Comparison of ENCODE assay signal across 8 cellular contexts in genomic region chr5:176361437-176362097, GRCh38. TPM values are rescaled to one million over a fixed set of nuclear protein-coding genes. Genes with fewer than 3 reads are reported as not detected.
DNase-seq lines count a peak whose midpoint lies in the region; ATAC-seq and TF ChIP-seq lines count a peak whose summit lies in the region.

TSS of gene KIAA1191 (minus strand) at chr5:176361764. CDS start at chr5:176359508, 2,256 bp downstream.

- H3K36me3 ChIP-seq in BLaER1 treated with 17β-estradiol and CSF1 and Interleukin-3, amounts not matched to agents 10 nM and 100 nM: peaks cover 27 to 34% (median 29%) of the 10 kb centered on the region in 11 experiments
- no peaks in the 10 kb centered on the region for H3K36me3 ChIP-seq in colonic mucosa

- peak within 1 kb of the TSS; percentile 84 to 96 (median 92) for H3K9ac ChIP-seq in BLaER1 treated with 17β-estradiol and CSF1 and Interleukin-3, amounts not matched to agents 10 nM and 100 nM
- H3K9ac ChIP-seq in colonic mucosa (ENCODE audit: low read depth in 2 of 2, low read length in 2 of 2): peak within 1 kb of the TSS; percentile 93 to 99

- peak; percentile 87 for ATAC-seq in HG03460 (IDR thresholded peaks at IDR 0.05; ENCODE audit: unreplicated experiment)
- ATAC-seq in left colon: peak; percentile 98

- H3K4me2 ChIP-seq in BLaER1 treated with 17β-estradiol and CSF1 and Interleukin-3, amounts not matched to agents 10 nM and 100 nM: peak within 1 kb of the TSS; percentile 83 to 97 (median 86)

- H3K27ac ChIP-seq in BLaER1 treated with 17β-estradiol and CSF1 and Interleukin-3, amounts not matched to agents 10 nM and 100 nM: peak within 1 kb of the TSS; percentile 75 to 88 (median 84)
- H3K27ac ChIP-seq in colonic mucosa: peak within 1 kb of the TSS; percentile 73

- peak; percentile 11 for TF ChIP-seq CTCF in colonic mucosa (IDR thresholded peaks at IDR 0.05)

- intact Hi-C loops in colonic mucosa (cut with DNase I): no loop called here
- intact Hi-C loops in left colon (cut with DNase I, micrococcal nuclease): no loop called here

- peaks cover 20 to 50% (median 39%) of the 10 kb centered on the region in 11 experiments; a peak in 20 of 22 replicates for H4K20me1 ChIP-seq in BLaER1 treated with 17β-estradiol and CSF1 and Interleukin-3, amounts not matched to agents 10 nM and 100 nM

- DNase-seq in GM19240 (ENCODE audit: insufficient read length, low spot score) (peak; percentile 87), NCI-H524 treated with DMSO at 0.1 percent for 48 hours (lab: John Stamatoyannopoulos, UW) (peak; percentile 60), colonic mucosa (peak; percentile 96), left colon (peak; percentile 96 to 97)
- peak; percentile 95 for DNase-seq in activated CD4-positive, alpha-beta T cell treated with anti-CD3 and anti-CD28 coated beads for 48 hours
- peak; percentile 93 for DNase-seq in stimulated activated CD4-positive, alpha-beta T cell treated with anti-CD3 and anti-CD28 coated beads, Interleukin-1b, Interleukin-23, amount 100 ng/mL, for 48 hours

- peaks cover 10 to 27% (median 20%) of the 10 kb centered on the region in 11 experiments; a peak in 21 of 22 replicates for H3K27me3 ChIP-seq in BLaER1 treated with 17β-estradiol and CSF1 and Interleukin-3, amounts not matched to agents 10 nM and 100 nM
- H3K27me3 ChIP-seq in colonic mucosa: no peaks in the 10 kb centered on the region

- H3K4me3 ChIP-seq in BLaER1 treated with 17β-estradiol and CSF1 and Interleukin-3, amounts not matched to agents 10 nM and 100 nM: peak within 1 kb of the TSS; percentile 80 to 100 (median 92)
- peak within 1 kb of the TSS; percentile 97 for H3K4me3 ChIP-seq in colonic mucosa

- no peaks in the 10 kb centered on the region for H3K9me3 ChIP-seq in BLaER1 treated with 17β-estradiol and CSF1 and Interleukin-3, amounts not matched to agents 10 nM and 100 nM (replicated peaks in 1 of 11)
- H3K9me3 ChIP-seq in colonic mucosa: no peaks in the 10 kb centered on the region

- peaks cover 40 to 62% (median 55%) of the 10 kb centered on the region in 10 experiments for H3K4me1 ChIP-seq in BLaER1 treated with 17β-estradiol and CSF1 and Interleukin-3, amounts not matched to agents 10 nM and 100 nM
- H3K4me1 ChIP-seq in colonic mucosa: no peaks in the 10 kb centered on the region

RNA-seq across cellular contexts. Expression of gene KIAA1191, which starts in this region (rescaled TPM):
- total RNA-seq in colonic mucosa (10 to 100 TPM; 57.4 to 89.1 TPM), left colon (10 to 100 TPM; 83.4 to 93.5 TPM)

Comparison
In these comparisons a context has a peak if more than half of its experiments do, and no peak if none do; other contexts are left out.
1. Peak in every context shown above with its lines: DNase-seq, ATAC-seq, H3K4me3 ChIP-seq and H3K27ac ChIP-seq.